9 cellular contexts compared by ENCODE assay signal in genomic region chr2:2097549-2097948, GRCh38.
"Had no signal": no experiment of that assay in that cellular context is flagged by ENCODE, and none has a peak within 500 bp of the region (broad histone marks: within the 10 kb centered on the region; RNA-seq: fewer than 3 reads in every experiment).

No MANE protein-coding gene starts in this region.

- H3K9ac ChIP-seq: GM23248 had no signal

- H3K4me1 Mint-ChIP-seq: IgD-negative memory B cell had no signal

- H3K4me1 ChIP-seq: HAP-1 had no signal

- H2AFZ ChIP-seq: GM23248 had no signal

- H3K36me3 ChIP-seq: HAP-1 had no signal

- H3K9me3 ChIP-seq: HAP-1 had no signal

- H3K27ac ChIP-seq: GM23248, HL-60 had no signal

- H3K4me3 ChIP-seq: GM23248, HAP-1 had no signal

- DNase-seq: GM23248, GOT3, H7, HFFc6, KG1 had no signal

- H3K36me3 Mint-ChIP-seq: IgD-negative memory B cell had no signal

- H3K27ac Mint-ChIP-seq: HFFc6, IgD-negative memory B cell had no signal

- H3K4me3 Mint-ChIP-seq: HFFc6, IgD-negative memory B cell had no signal

- ATAC-seq: HCT116 had no signal
